10 cellular contexts compared by ENCODE assay signal in the genomic region with DNA sequence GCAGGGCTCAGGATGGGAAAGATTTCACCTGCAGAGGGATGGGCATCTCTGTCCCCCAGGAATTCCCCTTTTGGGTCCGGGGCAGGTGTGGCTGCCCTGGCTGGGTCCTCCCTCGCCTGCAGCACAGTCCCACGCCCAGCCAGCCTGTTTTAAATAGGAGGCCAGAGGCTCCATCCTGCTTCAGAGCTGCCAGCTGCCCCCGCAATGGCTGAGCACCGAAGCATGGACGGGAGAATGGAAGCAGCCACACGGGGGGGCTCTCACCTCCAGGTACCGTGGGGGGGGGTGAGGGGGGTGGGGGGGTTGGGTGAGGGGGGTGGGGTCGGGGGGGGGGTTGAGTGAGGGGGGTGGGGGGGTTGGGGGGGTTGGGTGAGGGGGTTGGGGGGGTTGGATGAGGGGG. TPM values are rescaled to one million over a fixed set of nuclear protein-coding genes. Genes with fewer than 3 reads are reported as not detected.
DNase-seq lines count a peak whose midpoint lies in the region; ATAC-seq and TF ChIP-seq lines count a peak whose summit lies in the region.
"Had no signal": no experiment of that assay in that cellular context is flagged by ENCODE, and none has a peak within 500 bp of the region (broad histone marks: within the 10 kb centered on the region; RNA-seq: fewer than 3 reads in every experiment).

No MANE protein-coding gene starts in this region.

- H3K36me3 ChIP-seq in brain microvascular endothelial cell (replicated peaks) = no peaks in the 10 kb centered on the region
- H3K36me3 ChIP-seq: neutrophil, thyroid gland had no signal

- no peak overlapping the region for H3K4me3 ChIP-seq in brain microvascular endothelial cell (ENCODE audit: low read depth, low read length)
- H3K4me3 ChIP-seq: thyroid gland had no signal

- in situ Hi-C loops in brain microvascular endothelial cell (cut with HindIII; ENCODE audit: low pct_ligation_motif_present, low sequenced_read_pairs) = no loop called here

- no peak for ATAC-seq in GM18873 (IDR thresholded peaks at IDR 0.05; ENCODE audit: low FRiP score, unreplicated experiment)
- no peak for ATAC-seq in GM21526 (IDR thresholded peaks at IDR 0.05; ENCODE audit: low FRiP score, unreplicated experiment)

- no peaks in the 10 kb centered on the region for H3K9me3 Mint-ChIP-seq in endothelial cell (ENCODE audit: unreplicated experiment)
- H3K9me3 Mint-ChIP-seq: CD4-positive, alpha-beta T cell had no signal

- H3K27me3 Mint-ChIP-seq in endothelial cell (ENCODE audit: unreplicated experiment) = peaks cover 7% of the 10 kb centered on the region
- H3K27me3 Mint-ChIP-seq: CD4-positive, alpha-beta T cell had no signal

- DNase-seq in AG20443 (ENCODE audit: low spot score) (peak; percentile 33), GM20000 (ENCODE audit: low spot score) (peak; percentile 84), brain microvascular endothelial cell (no peak), endothelial cell (ENCODE audit: low spot score) (no peak)
- DNase-seq: CD4-positive, alpha-beta T cell; stimulated activated CD4-positive, alpha-beta T cell treated with anti-CD3 and anti-CD28 coated beads, Interleukin-2, amount 100 ng/mL, for 24 hours; thyroid gland had no signal

- H3K4me3 Mint-ChIP-seq in endothelial cell (ENCODE audit: unreplicated experiment) = no peak overlapping the region
- H3K4me3 Mint-ChIP-seq: CD4-positive, alpha-beta T cell had no signal

- H3K27ac Mint-ChIP-seq in endothelial cell (ENCODE audit: unreplicated experiment) = no peak overlapping the region
- H3K27ac Mint-ChIP-seq: CD4-positive, alpha-beta T cell had no signal

- no peaks in the 10 kb centered on the region for H3K27me3 ChIP-seq in brain microvascular endothelial cell (replicated peaks)
- H3K27me3 ChIP-seq: thyroid gland had no signal

- no peaks in the 10 kb centered on the region for H3K4me1 Mint-ChIP-seq in endothelial cell (ENCODE audit: unreplicated experiment)

- no peaks in the 10 kb centered on the region for H3K36me3 Mint-ChIP-seq in endothelial cell (ENCODE audit: low read depth, unreplicated experiment)

- TF ChIP-seq CTCF in GM20000 (IDR thresholded peaks at IDR 0.05; ENCODE audit: extremely low read depth, missing control alignments) (no peak), brain microvascular endothelial cell (IDR thresholded peaks at IDR 0.05; ENCODE audit: low read depth, low read length, missing control alignments) (peak; percentile 15), endothelial cell (IDR thresholded peaks at IDR 0.05; ENCODE audit: unreplicated experiment) (no peak)

- no peak overlapping the region for H3K27ac ChIP-seq in brain microvascular endothelial cell
- H3K27ac ChIP-seq: neutrophil, thyroid gland had no signal

RNA-seq across cellular contexts. Expression of a gene that starts 3.6 kb away (rescaled TPM):
- total RNA-seq in endothelial cell (ENCODE audit: unreplicated experiment) = 3.9 TPM

RNA-seq across cellular contexts. Expression of a gene that starts 10.2 kb away (rescaled TPM):
- 71.9 TPM for total RNA-seq in endothelial cell (ENCODE audit: unreplicated experiment)

RNA-seq across cellular contexts. Expression of a gene that starts 23.9 kb away (rescaled TPM):
- 54.0 TPM for total RNA-seq in endothelial cell (ENCODE audit: unreplicated experiment)

RNA-seq across cellular contexts. Expression of a gene that starts 24.6 kb away (rescaled TPM):
- 14.0 TPM for total RNA-seq in endothelial cell (ENCODE audit: unreplicated experiment)

RNA-seq across cellular contexts. Expression of a gene that starts 37.3 kb away (rescaled TPM):
- total RNA-seq in endothelial cell (ENCODE audit: unreplicated experiment) = 0.69 TPM

Comparison
In these comparisons a context has a peak if more than half of its experiments do, and no peak if none do; other contexts are left out.
1. DNase-seq: peak in AG20443 (single experiment) and GM20000 (single experiment); none in brain microvascular endothelial cell (single experiment) and endothelial cell (single experiment).